8 cellular contexts compared by ENCODE assay signal in the genomic region with DNA sequence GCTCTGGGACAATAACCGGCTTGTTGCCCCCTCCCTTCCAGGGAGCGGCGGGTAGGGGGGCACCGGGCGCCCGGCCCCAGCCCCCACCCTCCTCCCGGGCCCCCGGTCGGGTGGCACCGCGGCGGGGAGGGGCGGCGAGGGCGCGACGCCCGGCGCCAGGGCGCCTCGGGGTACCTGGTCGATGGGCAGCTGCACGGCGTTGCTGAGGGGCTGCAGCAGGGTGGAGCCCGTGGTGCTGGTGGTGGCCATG. TPM values are rescaled to one million over a fixed set of nuclear protein-coding genes. Genes with fewer than 3 reads are reported as not detected.
A peak's percentile ranks its signal among the peaks of the same experiment; 100 is the strongest.
DNase-seq lines count a peak whose midpoint lies in the region; ATAC-seq, FAIRE-seq and TF ChIP-seq lines count a peak whose summit lies in the region.

No MANE protein-coding gene starts in this region.

- no peak overlapping the region for H4K5ac ChIP-seq in H1 (ENCODE audit: insufficient read length, low read depth, low read length)

- 0% methylated on average over 1 of the region's 25 CpGs; no CpG with 5 or more reads in 1 of the 2 experiments for WGBS in H1 (ENCODE audit: extremely low coverage in 1 of 2, insufficient coverage in 1 of 2, insufficient read length in 1 of 2, insufficient replicate concordance in 2 of 2, low coverage in 1 of 2, low lambda C conversion rate in 2 of 2, missing lambda C conversion rate in 1 of 2), 2 experiments

- BruUV-seq in A673 (replicated peaks; lab: Mats Ljungman, UMichigan): no TSS peak

- H3K23me2 ChIP-seq in H1 (ENCODE audit: low read depth, low read length): peaks cover 5% of the 10 kb centered on the region

- no peak overlapping the region for H2BK15ac ChIP-seq in H1 (ENCODE audit: low read length)

- H3K23ac ChIP-seq in H1 (ENCODE audit: insufficient read length): no peak overlapping the region

- no peak for ATAC-seq in naive thymus-derived CD4-positive, alpha-beta T cell

- H3K14ac ChIP-seq in H1 (ENCODE audit: insufficient read length): no peak overlapping the region

- H3K9me2 ChIP-seq in Karpas-422 (replicated peaks; ENCODE audit: insufficient read depth, low read length): no peaks in the 10 kb centered on the region

- peak overlapping the region; percentile 22 for H3K27ac ChIP-seq in A673 (ENCODE audit: low read depth, low read length, poor library complexity, severe bottlenecking)
- no peak overlapping the region for H3K27ac ChIP-seq in KMS-11
- no peak overlapping the region for H3K27ac ChIP-seq in H1 (ENCODE audit: low read depth, low read length)
- H3K27ac ChIP-seq in naive thymus-derived CD4-positive, alpha-beta T cell (ENCODE audit: low read depth, low read length): no peak overlapping the region
- no peak overlapping the region for H3K27ac ChIP-seq in Karpas-422 (ENCODE audit: low read length)

- H3K4me3 ChIP-seq in A673 (ENCODE audit: low read depth, low read length, poor library complexity, severe bottlenecking) (peak overlapping the region; percentile 72), KMS-11 (IDR thresholded peaks at IDR 0.05; ENCODE audit: insufficient read depth, low read depth, low read length) (no peak overlapping the region), H1 (ENCODE audit: extremely low read depth in 1 of 4, insufficient read depth in 2 of 4, low read depth in 3 of 4, low read length in 4 of 4) (peak overlapping the region; percentile 74 to 93 (median 80)), Karpas-422 (ENCODE audit: low read length) (no peak overlapping the region)
- peak overlapping the region; percentile 32 for H3K4me3 ChIP-seq in naive thymus-derived CD4-positive, alpha-beta T cell (ENCODE audit: low read length)

- FAIRE-seq in H1 (lab: Jason Lieb, UNC): no peak

- TF ChIP-seq POLR2A in H1 (IDR thresholded peaks at IDR 0.05; ENCODE audit: control extremely low read depth in 1 of 2, low read depth in 2 of 2, low read length in 2 of 2): no peak

- peaks cover 26% of the 10 kb centered on the region for H3K4me1 ChIP-seq in A673 (ENCODE audit: insufficient read depth, low read length, poor library complexity, severe bottlenecking)
- peaks cover 9% of the 10 kb centered on the region for H3K4me1 ChIP-seq in KMS-11 (ENCODE audit: low read depth, poor library complexity, severe bottlenecking)
- H3K4me1 ChIP-seq in H1 (replicated peaks in 1 of 4; ENCODE audit: control insufficient read depth in 3 of 4, insufficient read depth in 4 of 4, low read length in 3 of 4): peaks cover 0 to 7% (median 3%) of the 10 kb centered on the region in 4 experiments; a peak in 4 of 7 replicates
- H3K4me1 ChIP-seq in naive thymus-derived CD4-positive, alpha-beta T cell (ENCODE audit: control insufficient read depth in 2 of 2, insufficient read depth in 2 of 2, low read length in 2 of 2): peaks cover 0 to 3% of the 10 kb centered on the region in 2 donors
- no peaks in the 10 kb centered on the region for H3K4me1 ChIP-seq in Karpas-422 (ENCODE audit: low read length)

- peaks cover 0 to 19% (median 4%) of the 10 kb centered on the region in 5 donors for H3K27me3 Mint-ChIP-seq in naive thymus-derived CD4-positive, alpha-beta T cell

- H2AFZ ChIP-seq in KMS-11 (ENCODE audit: low read depth): peak overlapping the region; percentile 61; the same call in 1 of the 2 replicates
- no peak overlapping the region for H2AFZ ChIP-seq in H1 (ENCODE audit: low read length)
- H2AFZ ChIP-seq in Karpas-422 (ENCODE audit: low read length): no peak overlapping the region

- H3K4me1 Mint-ChIP-seq in naive thymus-derived CD4-positive, alpha-beta T cell: peaks cover 14 to 25% (median 22%) of the 10 kb centered on the region in 7 donors

- H3K27me3 ChIP-seq in A673 (replicated peaks; ENCODE audit: insufficient read depth, low read depth, low read length, poor library complexity): no peaks in the 10 kb centered on the region
- no peaks in the 10 kb centered on the region for H3K27me3 ChIP-seq in KMS-11 (ENCODE audit: insufficient read depth, low read depth)
- no peaks in the 10 kb centered on the region for H3K27me3 ChIP-seq in H1 (replicated peaks in 1 of 4; ENCODE audit: control insufficient read depth in 3 of 4, extremely low read depth in 1 of 4, insufficient read depth in 3 of 4, low read length in 3 of 4)
- H3K27me3 ChIP-seq in naive thymus-derived CD4-positive, alpha-beta T cell (ENCODE audit: control insufficient read depth in 2 of 2, insufficient read depth in 2 of 2, low read length in 2 of 2): peaks cover 0 to 3% of the 10 kb centered on the region in 2 donors
- no peaks in the 10 kb centered on the region for H3K27me3 ChIP-seq in Karpas-422 (ENCODE audit: low read length)

- no peak overlapping the region for H2BK5ac ChIP-seq in H1 (ENCODE audit: low read depth, low read length)

- H3K18ac ChIP-seq in H1 (ENCODE audit: extremely low read depth, low read length): peak overlapping the region; percentile 72; the same call in 1 of the 2 replicates

- no peak overlapping the region for H2BK12ac ChIP-seq in H1 (ENCODE audit: low read depth, low read length)

- H3K27ac Mint-ChIP-seq in naive thymus-derived CD4-positive, alpha-beta T cell: no peak overlapping the region

- H2AK5ac ChIP-seq in H1 (ENCODE audit: low read depth, low read length): no peak overlapping the region

- peak overlapping the region; percentile 75 for H4K8ac ChIP-seq in H1 (ENCODE audit: extremely low read depth, insufficient read depth, low read length)

- H3K4me2 ChIP-seq in KMS-11: peak overlapping the region; percentile 61; the same call in 1 of the 2 replicates
- peak overlapping the region; percentile 94 to 97; a peak in 3 of 4 replicates for H3K4me2 ChIP-seq in H1 (ENCODE audit: insufficient read depth in 1 of 2, low read depth in 2 of 2, low read length in 2 of 2)
- H3K4me2 ChIP-seq in Karpas-422 (ENCODE audit: low read depth, low read length, poor library complexity, severe bottlenecking): no peak overlapping the region

- TF ChIP-seq EP300 in H1 (IDR thresholded peaks at IDR 0.05; ENCODE audit: borderline replicate concordance in 1 of 2, low read depth in 2 of 2, low read length in 2 of 2): no peak

- H3K36me3 ChIP-seq in A673 (ENCODE audit: insufficient read depth, low read length, poor library complexity, severe bottlenecking): no peaks in the 10 kb centered on the region
- H3K36me3 ChIP-seq in KMS-11 (ENCODE audit: insufficient read depth): no peaks in the 10 kb centered on the region
- H3K36me3 ChIP-seq in H1 (ENCODE audit: control insufficient read depth in 2 of 4, insufficient read depth in 4 of 4, low read length in 3 of 4): no peaks in the 10 kb centered on the region; a peak in 1 of 8 replicates
- no peaks in the 10 kb centered on the region for H3K36me3 ChIP-seq in naive thymus-derived CD4-positive, alpha-beta T cell (ENCODE audit: control insufficient read depth in 2 of 3, insufficient read depth in 3 of 3, low read length in 3 of 3)
- no peaks in the 10 kb centered on the region for H3K36me3 ChIP-seq in Karpas-422 (ENCODE audit: insufficient read depth, low read length)

- H3K9ac ChIP-seq in KMS-11 (no peak overlapping the region), H1 (replicated peaks in 1 of 4; ENCODE audit: extremely low read depth in 1 of 4, low read depth in 3 of 4, low read length in 3 of 4) (peak overlapping the region in 3 of 4 experiments; percentile 34 to 79 (median 49); a peak in 3 of 7 replicates), Karpas-422 (ENCODE audit: low read length) (no peak overlapping the region)

- DNase-seq in A673 (ENCODE audit: low spot score) (no peak), H1 (ENCODE audit: low read depth in 1 of 2, low spot score in 2 of 2) (no peak), NCI-H2171 (lab: John Stamatoyannopoulos, UW) (no peak), Karpas-422 (no peak), germinal center (ENCODE audit: low spot score) (no peak), hypothalamus (lab: John Stamatoyannopoulos, UW) (no peak)
- no peak for DNase-seq in naive thymus-derived CD4-positive, alpha-beta T cell

- no peaks in the 10 kb centered on the region for H3K79me2 ChIP-seq in KMS-11 (ENCODE audit: insufficient read depth, low read depth)
- peaks cover 6 to 33% of the 10 kb centered on the region in 2 experiments for H3K79me2 ChIP-seq in H1 (ENCODE audit: control insufficient read depth in 1 of 2, insufficient read depth in 2 of 2, low read length in 2 of 2)
- no peaks in the 10 kb centered on the region for H3K79me2 ChIP-seq in Karpas-422 (ENCODE audit: low read length)

- peak overlapping the region in 1 of 10 donors; percentile 82 for H3K4me3 Mint-ChIP-seq in naive thymus-derived CD4-positive, alpha-beta T cell

- H3K9me3 Mint-ChIP-seq in naive thymus-derived CD4-positive, alpha-beta T cell: peaks cover 0 to 6% (median 0%) of the 10 kb centered on the region in 11 donors

- H4K20me1 ChIP-seq in KMS-11 (ENCODE audit: insufficient read depth): no peaks in the 10 kb centered on the region
- peaks cover 2 to 5% of the 10 kb centered on the region in 2 experiments for H4K20me1 ChIP-seq in H1 (replicated peaks in 1 of 2; ENCODE audit: control insufficient read depth in 1 of 2, insufficient read depth in 2 of 2, low read length in 2 of 2)
- no peaks in the 10 kb centered on the region for H4K20me1 ChIP-seq in Karpas-422 (ENCODE audit: insufficient read depth, low read depth, low read length)

- no peaks in the 10 kb centered on the region for H3K9me3 ChIP-seq in A673 (ENCODE audit: low read depth, low read length, poor library complexity, severe bottlenecking)
- no peaks in the 10 kb centered on the region for H3K9me3 ChIP-seq in H1 (ENCODE audit: insufficient read depth in 2 of 2, low read depth in 1 of 2, low read length in 1 of 2)
- no peaks in the 10 kb centered on the region for H3K9me3 ChIP-seq in naive thymus-derived CD4-positive, alpha-beta T cell (ENCODE audit: control insufficient read depth in 2 of 3, low read length in 3 of 3)
- no peaks in the 10 kb centered on the region for H3K9me3 ChIP-seq in Karpas-422 (ENCODE audit: low read length)

- H3K79me1 ChIP-seq in H1 (ENCODE audit: low read depth, low read length): peaks cover 2% of the 10 kb centered on the region; the same call in 1 of the 2 replicates

- H3K4ac ChIP-seq in H1 (replicated peaks; ENCODE audit: insufficient read length, low read depth, low read length): no peak overlapping the region

- no peak overlapping the region for H2BK120ac ChIP-seq in H1 (replicated peaks; ENCODE audit: low read depth, low read length)

- H4K91ac ChIP-seq in H1 (replicated peaks; ENCODE audit: insufficient read length, low read length): no peak overlapping the region

- H3K36me3 Mint-ChIP-seq in naive thymus-derived CD4-positive, alpha-beta T cell: peaks cover 0 to 3% (median 0%) of the 10 kb centered on the region in 5 donors

- no peak overlapping the region for H3K56ac ChIP-seq in H1 (replicated peaks; ENCODE audit: insufficient read length, low read depth, low read length)

- TF ChIP-seq RAD21 in H1 (IDR thresholded peaks at IDR 0.05 in 1 of 2, conservative IDR thresholded peaks at IDR 0.05 in 1 of 2; ENCODE audit: low read depth in 2 of 2, low read length in 2 of 2): no peak

- intact Hi-C loops in A673 (cut with micrococcal nuclease; ENCODE audit: unreplicated experiment): no loop called here
- intact Hi-C loops in naive thymus-derived CD4-positive, alpha-beta T cell (cut with micrococcal nuclease): loop anchor here (1.0 to 10.0 kb wide), 6 partner anchors 166 to 629 kb away; a partner anchor contains a TSS

- POLR2A ChIA-PET in A673 (lab: Charles Lee; ENCODE audit: low non-redundant PET) (no interaction called here), H1 (lab: Charles Lee; ENCODE audit: partially characterized antibody) (interaction anchor here (0.9 to 1.5 kb wide), 6 partner anchors 9 to 91 kb away, joined by 3 to 8 read pairs (median 4); no protein-coding TSS in a partner anchor)
- POLR2A ChIA-PET in naive thymus-derived CD4-positive, alpha-beta T cell (lab: Charles Lee): interaction anchor here (1.0 kb wide), 1 partner anchor 15 kb away, joined by 4 read pairs; no protein-coding TSS in a partner anchor

- H2BK20ac ChIP-seq in H1 (ENCODE audit: low read length): no peak overlapping the region

- no peak for TF ChIP-seq CTCF in A673 (conservative IDR thresholded peaks at IDR 0.05; ENCODE audit: low read depth, low read length)
- no peak for TF ChIP-seq CTCF in KMS-11 (conservative IDR thresholded peaks at IDR 0.05; ENCODE audit: low read depth, low read length)
- TF ChIP-seq CTCF in H1 (IDR thresholded peaks at IDR 0.05; ENCODE audit: control extremely low read depth in 1 of 3, insufficient read depth in 1 of 3, low read depth in 1 of 3, low read length in 3 of 3): no peak

- CTCF ChIA-PET in A673 (lab: Charles Lee) (no interaction called here), H1 (lab: Charles Lee; ENCODE audit: partially characterized antibody) (interaction anchor here (1.1 kb wide), 1 partner anchor 123 kb away, joined by 3 read pairs; no protein-coding TSS in a partner anchor)
- CTCF ChIA-PET in naive thymus-derived CD4-positive, alpha-beta T cell (lab: Charles Lee): no interaction called here

RNA-seq across cellular contexts. Expression of a gene that starts 0.2 kb away (rescaled TPM):
- total RNA-seq in A673 (2021): 61.6 and 65.1 TPM in 2 replicates
- 22.7 and 23.4 TPM in 2 replicates for total RNA-seq in H1 (2021; fragmentation: NEBNext Ultra II Directional; extraction: Animal tissue kit (Norgen Biotek cat#: 25700))
- polyA plus RNA-seq in H1 (2011; rRNA removed): 10.7 and 11.2 TPM in 2 replicates
- polyA plus RNA-seq in H1 (2011; cell fraction: cytosol; rRNA removed): 15.0 TPM
- polyA plus RNA-seq in H1 (2011; cell fraction: nucleus; rRNA removed): 14.3 TPM
- polyA plus RNA-seq in H1 (2012, experiment 1 of 2): 11.4 to 22.1 TPM (median 14.0 TPM) in 4 replicates
- 1.6 TPM for polyA plus RNA-seq in H1 (2012, experiment 2 of 2)
- polyA plus RNA-seq in H1 (2013, experiment 1 of 2): 10.0 TPM
- 9.3 TPM for polyA plus RNA-seq in H1 (2013, experiment 2 of 2)
- polyA minus RNA-seq in H1 (2011; rRNA and poly(A)+ RNA removed): 30.8 and 33.7 TPM in 2 replicates
- polyA minus RNA-seq in H1 (2011; cell fraction: cytosol; rRNA and poly(A)+ RNA removed): 9.6 TPM
- polyA minus RNA-seq in H1 (2011; cell fraction: nucleus; rRNA and poly(A)+ RNA removed): 32.3 TPM
- 1 to 10 TPM; 1.4 to 6.0 (median 2.3) TPM for total RNA-seq in naive thymus-derived CD4-positive, alpha-beta T cell
- 1 to 10 TPM in 1 of 2 donors, under 1 TPM in 1; 0.90 to 1.4 TPM for polyA plus RNA-seq in naive thymus-derived CD4-positive, alpha-beta T cell
- total RNA-seq in Karpas-422 (2014; rRNA removed; shearing (Covaris generic); ENCODE audit: low replicate concordance): not detected in 2 replicates

Comparison
In these comparisons a context has a peak if more than half of its experiments do, and no peak if none do; other contexts are left out.
1. H3K4me3 ChIP-seq: peak in A673 (single experiment), H1 (4 of 4) and naive thymus-derived CD4-positive, alpha-beta T cell (single experiment); none in KMS-11 (single experiment) and Karpas-422 (single experiment).
2. H3K9ac ChIP-seq: peak in H1 (3 of 4); none in KMS-11 (single experiment) and Karpas-422 (single experiment).